Comparison of ENCODE assay signal across 1 cellular context in the genomic region with DNA sequence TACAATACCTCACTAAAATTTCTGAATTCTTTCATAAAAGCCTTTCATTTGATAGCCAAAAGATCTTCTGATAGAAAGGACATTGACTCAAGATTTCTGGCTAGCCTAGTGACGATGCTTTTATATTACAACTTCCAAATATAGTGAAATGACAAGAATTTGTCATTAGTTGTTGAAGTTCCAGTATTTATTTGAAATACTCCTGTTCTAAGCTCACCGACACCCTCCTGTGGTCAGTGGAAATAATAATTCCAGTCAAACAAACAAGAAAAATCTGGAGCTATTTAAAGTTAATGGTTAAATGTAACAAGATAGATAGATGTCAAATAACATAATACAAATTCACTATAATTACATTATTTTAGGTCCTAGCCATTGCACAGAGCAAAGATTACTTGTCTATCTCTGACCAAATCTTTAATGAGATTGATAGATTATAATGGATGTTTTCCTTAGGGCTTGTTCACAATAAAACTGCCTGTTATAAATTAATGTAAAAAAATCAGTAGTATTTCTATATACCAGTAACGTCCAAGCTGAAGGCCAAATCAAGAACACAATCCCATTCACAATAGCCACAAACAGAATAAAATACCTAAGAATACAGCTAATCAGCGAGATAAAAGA.
TF ChIP-seq lines count a peak whose summit lies in the region.

No MANE protein-coding gene starts in this region.

TF ChIP-seq in H1, 55 proteins besides CTCF, POLR2A, EP300 and RAD21:
- TF ChIP-seq CHD2 (IDR thresholded peaks at IDR 0.05; ENCODE audit: low read length): no peak
- TF ChIP-seq POU5F1 (IDR thresholded peaks at IDR 0.05; ENCODE audit: low read depth, low read length): no peak
- TF ChIP-seq NRF1 (IDR thresholded peaks at IDR 0.05; ENCODE audit: low read depth, low read length): no peak
- no peak for TF ChIP-seq RNF2 (IDR thresholded peaks at IDR 0.05; ENCODE audit: borderline replicate concordance, low read depth, low read length, missing control alignments, poor library complexity, severe bottlenecking)
